In genomic region chr3:155252021-155252420, GRCh38 we compare ENCODE assay signal across 21 cellular contexts. TPM values are rescaled to one million over a fixed set of nuclear protein-coding genes. Genes with fewer than 3 reads are reported as not detected.
DNase-seq lines count a peak whose midpoint lies in the region; ATAC-seq, FAIRE-seq and TF ChIP-seq lines count a peak whose summit lies in the region.
"Had no signal": no experiment of that assay in that cellular context is flagged by ENCODE, and none has a peak within 500 bp of the region (broad histone marks: within the 10 kb centered on the region; RNA-seq: fewer than 3 reads in every experiment).

No MANE protein-coding gene starts in this region.

- no peak overlapping the region for H3K9ac ChIP-seq in GM12878 (ENCODE audit: control insufficient read depth, insufficient read depth, low read length)

- DNase-seq in GM12891 (ENCODE audit: insufficient read length, low spot score) (no peak), GM12878 (ENCODE audit: low read depth, low spot score) (no peak), thyroid gland (no peak), NCI-H524 treated with DMSO at 0.1 percent for 48 hours (lab: John Stamatoyannopoulos, UW) (no peak), cerebellar cortex (ENCODE audit: low spot score) (no peak)
- DNase-seq: 8988T, DND-41, KBM-7, MV-4-11, NCI-H1694 treated with DMSO at 0.1 percent for 48 hours, NCI-H510A, NCI-H82, PC-9 had no signal

- H3K27ac ChIP-seq in GM12878 (ENCODE audit: control insufficient read depth, insufficient read depth) = no peak overlapping the region
- H3K27ac ChIP-seq in thyroid gland = no peak overlapping the region
- H3K27ac ChIP-seq: PC-9 had no signal

- SMC1A ChIA-PET in GM12878 (lab: Charles Lee; ENCODE audit: uncharacterized antibody, unreplicated experiment) = no interaction called here

- no peak for TF ChIP-seq CTCF in GM12878 (IDR thresholded peaks at IDR 0.05 in 2 of 3, conservative IDR thresholded peaks at IDR 0.05 in 1 of 3; ENCODE audit: control insufficient read depth in 2 of 3, extremely low read depth in 1 of 3, insufficient read depth in 1 of 3, low read depth in 3 of 3, low read length in 3 of 3)
- no peak for TF ChIP-seq CTCF in thyroid gland (IDR thresholded peaks at IDR 0.05)

- H3K9me3 ChIP-seq in GM12878 (replicated peaks; ENCODE audit: control insufficient read depth, insufficient read depth, low read length) (no peaks in the 10 kb centered on the region), thyroid gland (no peaks in the 10 kb centered on the region)

- 0% methylated on average over 2 of the region's 2 CpGs for WGBS in GM12878 (ENCODE audit: insufficient coverage, insufficient replicate concordance, low lambda C conversion rate, missing lambda C conversion rate)
- 45 to 50% methylated on average over 2 of the region's 2 CpGs for WGBS in thyroid gland, 2 donors

- no TSS peak for BruUV-seq in GM12878 (replicated peaks; lab: Mats Ljungman, UMichigan)

- in situ Hi-C loops in GM12878 (cut with MboI) = no loop called here

- ATAC-seq in GM21619 (IDR thresholded peaks at IDR 0.05; ENCODE audit: unreplicated experiment) = peak; percentile 40
- ATAC-seq in HG03159 (IDR thresholded peaks at IDR 0.05; ENCODE audit: unreplicated experiment) = peak; percentile 78
- no peak for ATAC-seq in GM12878
- no peak for ATAC-seq in GM19328 (IDR thresholded peaks at IDR 0.05; ENCODE audit: unreplicated experiment)
- ATAC-seq: GM23338, HCT116 had no signal

- no peak for TF ChIP-seq RAD21 in GM12878 (IDR thresholded peaks at IDR 0.05; ENCODE audit: insufficient read depth, low read depth, low read length)

- FAIRE-seq in GM12891 (lab: Jason Lieb, UNC) (no peak), GM12878 (lab: Jason Lieb, UNC) (no peak)

- H3K4me3 ChIP-seq in GM12878 (no peak overlapping the region), thyroid gland (replicated peaks in 1 of 3) (no peak overlapping the region)
- H3K4me3 ChIP-seq: GM23338, PC-9 had no signal

- no peak overlapping the region for H2AFZ ChIP-seq in GM12878 (ENCODE audit: control insufficient read depth, low read depth, low read length)
- H2AFZ ChIP-seq: GM23338, PC-9 had no signal

- POLR2A ChIA-PET in GM12878 (lab: Charles Lee) = no interaction called here

- no peaks in the 10 kb centered on the region for H3K79me2 ChIP-seq in GM12878 (ENCODE audit: control insufficient read depth, insufficient read depth, low read length)

- H3K27me3 ChIP-seq in GM12878 (replicated peaks in 1 of 2; ENCODE audit: control insufficient read depth in 2 of 2, insufficient read depth in 2 of 2, low read length in 1 of 2) = no peaks in the 10 kb centered on the region
- no peaks in the 10 kb centered on the region for H3K27me3 ChIP-seq in thyroid gland

- no peak overlapping the region for H3K4me2 ChIP-seq in GM12878 (ENCODE audit: control insufficient read depth, insufficient read depth)
- H3K4me2 ChIP-seq: GM23338, PC-9 had no signal

- CTCF ChIA-PET in GM12878 (lab: Yijun Ruan, JAX) = interaction anchor here (1.1 kb wide), 1 partner anchor 9 kb away, joined by 3 read pairs; no protein-coding TSS in a partner anchor

- no peaks in the 10 kb centered on the region for H4K20me1 ChIP-seq in GM12878 (ENCODE audit: control insufficient read depth, insufficient read depth)

- intact Hi-C loops in GM12878 (cut with micrococcal nuclease; ENCODE audit: unreplicated experiment) (no loop called here), thyroid gland (cut with DNase I) (no loop called here)

- H3K36me3 ChIP-seq in GM12878 (ENCODE audit: control insufficient read depth in 2 of 2, insufficient read depth in 2 of 2, low read length in 1 of 2) = no peaks in the 10 kb centered on the region
- H3K36me3 ChIP-seq in thyroid gland = no peaks in the 10 kb centered on the region

- RAD21 ChIA-PET in GM12878 (lab: Charles Lee; ENCODE audit: unreplicated experiment) = no interaction called here

- no peaks in the 10 kb centered on the region for H3K4me1 ChIP-seq in GM12878 (ENCODE audit: control insufficient read depth, insufficient read depth, low read length)
- no peaks in the 10 kb centered on the region for H3K4me1 ChIP-seq in thyroid gland

- TF ChIP-seq POLR2A in GM12891 (IDR thresholded peaks at IDR 0.05; ENCODE audit: low read depth, low read length) (no peak), GM12878 (IDR thresholded peaks at IDR 0.05; ENCODE audit: low read depth, low read length) (no peak), thyroid gland (IDR thresholded peaks at IDR 0.05) (no peak)

- TF ChIP-seq EP300 in GM12878 (IDR thresholded peaks at IDR 0.05; ENCODE audit: borderline replicate concordance in 1 of 2, control insufficient read depth in 1 of 2, low read depth in 2 of 2, low read length in 2 of 2) = no peak

TF ChIP-seq in GM12891, 5 proteins besides CTCF, POLR2A, EP300 and RAD21:
- TF ChIP-seq POU2F2 (IDR thresholded peaks at IDR 0.05; ENCODE audit: low read depth, low read length) (no peak), PAX5 (IDR thresholded peaks at IDR 0.05; ENCODE audit: insufficient read depth, low read length, severe bottlenecking) (no peak), POLR2AphosphoS5 (IDR thresholded peaks at IDR 0.05; ENCODE audit: low read depth, low read length) (no peak), SPI1 (IDR thresholded peaks at IDR 0.05; ENCODE audit: low read depth, low read length) (peak; percentile 52), TAF1 (IDR thresholded peaks at IDR 0.05; ENCODE audit: low read depth, low read length) (no peak)
TF ChIP-seq in GM12891: peak in this region for 1.

TF ChIP-seq in GM12878, 131 proteins besides CTCF, POLR2A, EP300 and RAD21:
- TF ChIP-seq ZBED1 (IDR thresholded peaks at IDR 0.05; ENCODE audit: borderline replicate concordance) = no peak
- no peak for TF ChIP-seq FOXK2 (IDR thresholded peaks at IDR 0.05)
- 0 out of 2 replicates have a peak, but pooled peaks have one; percentile 10 for TF ChIP-seq SPI1 (IDR thresholded peaks at IDR 0.05; ENCODE audit: borderline replicate concordance, insufficient read depth, low read depth, low read length)
- TF ChIP-seq ZNF592 (IDR thresholded peaks at IDR 0.05) = no peak
- TF ChIP-seq TARDBP (IDR thresholded peaks at IDR 0.05; ENCODE audit: borderline replicate concordance) = no peak

RNA-seq across cellular contexts. Expression of gene STRIT1, which starts 41.5 kb away (rescaled TPM):
- not detected for polyA plus RNA-seq in GM12891 (2012; ENCODE audit: low read depth, missing spikeins)
- total RNA-seq in GM12878 (2013; cell fraction: nucleolus; rRNA removed) = not detected in 2 replicates
- total RNA-seq in GM12878 (2014; rRNA removed) (not detected in 2 replicates), GM12878 (2014; rRNA removed; fragmentation: Illumina TruSeq; extraction: Trizol) (not detected in 2 replicates), GM12878 (2021) (not detected in 2 replicates), thyroid gland (not detected)
- not detected for polyA plus RNA-seq in GM12878 (2011; ENCODE audit: low read depth)
- polyA plus RNA-seq in GM12878 (2011; rRNA removed) (not detected in 2 replicates), GM12878 (2014; fragmentation: Illumina TruSeq; extraction: Trizol) (not detected in 2 replicates), GM12878 (2014; fragmentation: Nextera tagmentation; extraction: Ambion mirVana) (not detected), GM12878 (2014; rRNA removed) (not detected in 2 replicates), GM12878 (2016; fragmentation: Nextera tagmentation; extraction: Ambion mirVana) (not detected)
- polyA plus RNA-seq in GM12878 (2011; cell fraction: cytosol; rRNA removed) = not detected in 2 replicates
- not detected in 2 replicates for polyA plus RNA-seq in GM12878 (2011; cell fraction: nucleus; rRNA removed)
- polyA plus RNA-seq in GM12878 (2012) = not detected in 2 replicates
- not detected in 2 replicates for polyA minus RNA-seq in GM12878 (2011; rRNA and poly(A)+ RNA removed)
- not detected in 2 replicates for polyA minus RNA-seq in GM12878 (2011; cell fraction: cytosol; rRNA and poly(A)+ RNA removed)
- not detected in 2 replicates for polyA minus RNA-seq in GM12878 (2011; cell fraction: nucleus; rRNA and poly(A)+ RNA removed)
- total RNA-seq: G401, PC-9 had no signal
- polyA plus RNA-seq: AG04450, CD14-positive monocyte had no signal

Comparison
In these comparisons a context has a peak if more than half of its experiments do, and no peak if none do; other contexts are left out.
1. ATAC-seq: peak in GM21619 (single experiment) and HG03159 (single experiment); none in GM12878 (single experiment) and GM19328 (single experiment).